Comparison of ENCODE assay signal across 15 cellular contexts in genomic region chr14:105155071-105155651, GRCh38.
"Had no signal": no experiment of that assay in that cellular context is flagged by ENCODE, and none has a peak within 500 bp of the region (broad histone marks: within the 10 kb centered on the region; RNA-seq: fewer than 3 reads in every experiment).

No MANE protein-coding gene starts in this region.

- H3K27me3 Mint-ChIP-seq: activated CD4-positive, alpha-beta memory T cell treated with anti-CD3 and anti-CD28 coated beads, Interleukin-2, amount 10 ng/mL, durations not matched to agents 7 days and 5 days; activated CD4-positive, alpha-beta T cell treated with anti-CD3 and anti-CD28 coated beads for 36 hours; stimulated activated naive CD8-positive, alpha-beta T cell treated with anti-CD3 and anti-CD28 coated beads, Interleukin-15, Interleukin-2, amounts not matched to agents 100 ng/mL and 50 ng/mL, for 24 hours had no signal

- H3K9me3 Mint-ChIP-seq: activated CD4-positive, alpha-beta memory T cell treated with anti-CD3 and anti-CD28 coated beads, Interleukin-2, amount 10 ng/mL, durations not matched to agents 7 days and 5 days; activated naive CD4-positive, alpha-beta T cell treated with anti-CD3 and anti-CD28 coated beads for 36 hours; nephron; stimulated activated naive CD8-positive, alpha-beta T cell treated with anti-CD3 and anti-CD28 coated beads, Interleukin-15, Interleukin-2, amounts not matched to agents 100 ng/mL and 50 ng/mL, for 24 hours had no signal

- H3K4me3 Mint-ChIP-seq: activated CD4-positive, alpha-beta memory T cell treated with anti-CD3 and anti-CD28 coated beads, Interleukin-2, amount 10 ng/mL, durations not matched to agents 7 days and 5 days; activated CD4-positive, alpha-beta T cell treated with anti-CD3 and anti-CD28 coated beads for 36 hours; activated naive CD4-positive, alpha-beta T cell treated with anti-CD3 and anti-CD28 coated beads for 36 hours; nephron; stimulated activated naive CD8-positive, alpha-beta T cell treated with anti-CD3 and anti-CD28 coated beads, Interleukin-15, Interleukin-2, amounts not matched to agents 100 ng/mL and 50 ng/mL, for 24 hours had no signal

- H3K9me3 ChIP-seq: gastroesophageal sphincter, upper lobe of left lung had no signal

- H3K27me3 ChIP-seq: upper lobe of left lung had no signal

- H3K4me1 Mint-ChIP-seq: activated CD4-positive, alpha-beta memory T cell treated with anti-CD3 and anti-CD28 coated beads, Interleukin-2, amount 10 ng/mL, durations not matched to agents 7 days and 5 days; activated CD4-positive, alpha-beta T cell treated with anti-CD3 and anti-CD28 coated beads for 36 hours; nephron had no signal

- DNase-seq: activated CD4-positive, alpha-beta memory T cell treated with anti-CD3 and anti-CD28 coated beads, Interleukin-2, amount 10 ng/mL, durations not matched to agents 7 days and 5 days; activated CD4-positive, alpha-beta T cell treated with anti-CD3 and anti-CD28 coated beads for 36 hours; activated naive CD4-positive, alpha-beta T cell treated with anti-CD3 and anti-CD28 coated beads for 36 hours; central memory CD4-positive, alpha-beta T cell; effector memory CD4-positive, alpha-beta T cell; hippocampal formation; mesenchymal stem cell; stimulated activated CD4-positive, alpha-beta T cell treated with anti-CD3 and anti-CD28 coated beads, Interleukin-4, amount 100 ng/mL, for 24 hours; SW 1271; T-helper 9 cell had no signal

- H3K4me1 ChIP-seq: gastroesophageal sphincter had no signal

- H3K27ac ChIP-seq: epithelial cell of prostate had no signal

- H3K27ac Mint-ChIP-seq: activated CD4-positive, alpha-beta memory T cell treated with anti-CD3 and anti-CD28 coated beads, Interleukin-2, amount 10 ng/mL, durations not matched to agents 7 days and 5 days; activated CD4-positive, alpha-beta T cell treated with anti-CD3 and anti-CD28 coated beads for 36 hours; activated naive CD4-positive, alpha-beta T cell treated with anti-CD3 and anti-CD28 coated beads for 36 hours; nephron; stimulated activated naive CD8-positive, alpha-beta T cell treated with anti-CD3 and anti-CD28 coated beads, Interleukin-15, Interleukin-2, amounts not matched to agents 100 ng/mL and 50 ng/mL, for 24 hours had no signal

- ATAC-seq: activated CD4-positive, alpha-beta T cell treated with anti-CD3 and anti-CD28 coated beads for 36 hours; gastroesophageal sphincter had no signal

- H3K4me3 ChIP-seq: gastroesophageal sphincter, upper lobe of left lung had no signal
